ENCODE assay signal across 8 cellular contexts in the genomic region with DNA sequence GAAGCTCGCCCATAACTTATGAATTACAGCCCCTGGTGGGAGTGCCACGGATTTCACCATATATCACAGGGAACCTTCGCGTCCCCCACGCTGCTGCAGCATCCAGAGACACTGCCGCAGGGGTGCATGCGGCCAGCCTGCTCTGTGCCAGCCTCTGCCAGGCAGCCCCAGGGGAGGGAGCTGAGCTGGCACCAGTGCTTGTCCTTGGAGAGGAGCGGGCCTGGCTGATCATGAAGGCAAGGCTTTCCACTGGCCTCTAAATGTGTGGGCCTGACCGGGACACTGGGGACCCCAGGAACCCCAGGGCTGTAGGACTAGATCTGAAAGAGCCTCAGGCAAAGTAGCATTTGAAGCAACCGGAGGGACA.
A peak's percentile ranks its signal among the peaks of the same experiment; 100 is the strongest.
DNase-seq lines count a peak whose midpoint lies in the region; ATAC-seq, FAIRE-seq and TF ChIP-seq lines count a peak whose summit lies in the region.

No MANE protein-coding gene starts in this region.

- ATAC-seq in left cardiac atrium = peak; percentile 40 to 63
- ATAC-seq in GM21717 (IDR thresholded peaks at IDR 0.05; ENCODE audit: unreplicated experiment) = no peak
- no peak for ATAC-seq in GM19455 (IDR thresholded peaks at IDR 0.05; ENCODE audit: unreplicated experiment)

- H3K27ac ChIP-seq in C4-2B = peak overlapping the region; percentile 78

- DNase-seq in amygdala (lab: John Stamatoyannopoulos, UW) = peak in 45 of 56 donors; percentile 7 to 77 (median 39)
- DNase-seq in left cardiac atrium = peak; percentile 31
- peak; percentile 85 for DNase-seq in pons (ENCODE audit: low spot score)
- no peak for DNase-seq in SIG-M5 treated with dmso at 0.1 percent for 504 hours (lab: John Stamatoyannopoulos, UW; ENCODE audit: unreplicated experiment)
- DNase-seq in GM12892 (ENCODE audit: insufficient read length) = no peak

- TF ChIP-seq POLR2A in GM12892 (IDR thresholded peaks at IDR 0.05; ENCODE audit: low read depth, low read length) = no peak

- no peak for FAIRE-seq in GM12892 (lab: Jason Lieb, UNC)

- no peak for TF ChIP-seq CTCF in C4-2B (conservative IDR thresholded peaks at IDR 0.05)

- intact Hi-C loops in left cardiac atrium (cut with DNase I) = loop anchor here in 1 of 2 donors (5.0 kb wide), 1 partner anchor 135 kb away; no protein-coding TSS in a partner anchor

Comparison
In these comparisons a context has a peak if more than half of its experiments do, and no peak if none do; other contexts are left out.
1. DNase-seq: peak in amygdala (45 of 56), left cardiac atrium (single experiment) and pons (single experiment); none in SIG-M5 treated with dmso at 0.1 percent for 504 hours (single experiment) and GM12892 (single experiment).
2. ATAC-seq: peak in left cardiac atrium (2 of 2); none in GM21717 (single experiment) and GM19455 (single experiment).